Comparison of ENCODE assay signal across 15 cellular contexts in the genomic region with DNA sequence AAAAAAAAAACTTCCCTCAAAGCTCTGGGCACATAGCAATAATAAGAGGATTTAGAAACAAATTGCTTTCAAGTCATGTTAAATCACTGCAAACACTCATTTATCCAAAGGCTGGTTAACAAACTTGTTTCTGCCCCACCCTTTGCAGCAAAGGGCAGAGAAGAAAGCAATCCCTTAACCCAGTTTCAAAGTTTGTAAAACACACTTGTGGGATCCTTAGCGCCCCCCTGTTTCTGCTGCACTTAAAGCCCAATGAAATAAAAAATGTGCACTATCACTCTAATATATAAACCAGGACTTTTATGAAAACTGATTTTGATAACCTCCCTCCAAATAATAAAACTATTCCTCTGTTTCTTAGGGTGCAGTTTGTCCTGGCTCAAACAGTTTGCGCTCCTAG. TPM values are rescaled to one million over a fixed set of nuclear protein-coding genes. Genes with fewer than 3 reads are reported as not detected.
DNase-seq lines count a peak whose midpoint lies in the region; ATAC-seq, FAIRE-seq and TF ChIP-seq lines count a peak whose summit lies in the region.
"Had no signal": no experiment of that assay in that cellular context is flagged by ENCODE, and none has a peak within 500 bp of the region (broad histone marks: within the 10 kb centered on the region; RNA-seq: fewer than 3 reads in every experiment).

No MANE protein-coding gene starts in this region.

- POLR2A ChIA-PET in MCF 10A (lab: Yijun Ruan, JAX) = no interaction called here

- ATAC-seq in right cardiac atrium = no peak
- ATAC-seq: activated T-cell treated with anti-CD3 and anti-CD28 coated beads, Interleukin-2, amount 50 U/mL, for 4 hours had no signal

- peaks cover 5% of the 10 kb centered on the region for H3K9me3 Mint-ChIP-seq in MCF 10A (ENCODE audit: unreplicated experiment)
- H3K9me3 Mint-ChIP-seq: activated T-cell treated with anti-CD3 and anti-CD28 coated beads, Interleukin-2, amount 50 U/mL, for 4 hours had no signal

- intact Hi-C loops in MCF 10A (cut with micrococcal nuclease) (loop anchor here (1.0 to 5.0 kb wide), 4 partner anchors 337 to 1790 kb away; no protein-coding TSS in a partner anchor), breast epithelium (cut with DNase I; ENCODE audit: low total_unique reads) (no loop called here), vagina (cut with DNase I) (loop anchor here (5.0 kb wide), 1 partner anchor 1762 kb away; no protein-coding TSS in a partner anchor), colonic mucosa (cut with DNase I) (no loop called here), right cardiac atrium (cut with DNase I) (no loop called here)

- H3K4me3 Mint-ChIP-seq in MCF 10A (ENCODE audit: unreplicated experiment) = peak overlapping the region; percentile 77
- H3K4me3 Mint-ChIP-seq: activated T-cell treated with anti-CD3 and anti-CD28 coated beads, Interleukin-2, amount 50 U/mL, for 4 hours had no signal

- H3K9me3 ChIP-seq in breast epithelium = no peaks in the 10 kb centered on the region
- H3K9me3 ChIP-seq in mesodermal cell (ENCODE audit: control insufficient read depth, low read length) = no peaks in the 10 kb centered on the region
- H3K9me3 ChIP-seq in vagina = no peaks in the 10 kb centered on the region
- H3K9me3 ChIP-seq in colonic mucosa = no peaks in the 10 kb centered on the region
- H3K9me3 ChIP-seq in right cardiac atrium (ENCODE audit: control insufficient read depth, low read length) = no peaks in the 10 kb centered on the region
- H3K9me3 ChIP-seq: right lobe of liver, upper lobe of left lung had no signal

- DNase-seq in MCF 10A (ENCODE audit: unreplicated experiment) = no peak
- no peak for DNase-seq in breast epithelium (ENCODE audit: low spot score in 2 of 2)
- DNase-seq in caudate nucleus (lab: John Stamatoyannopoulos, UW) = peak in 10 of 61 donors; percentile 2 to 45 (median 31)
- no peak for DNase-seq in vagina (ENCODE audit: extremely low spot score in 2 of 2)
- DNase-seq in colonic mucosa = no peak
- DNase-seq in GM19239 (ENCODE audit: insufficient read length, low spot score) = no peak
- DNase-seq in right cardiac atrium = no peak
- DNase-seq: activated CD4-positive, CD25-positive, alpha-beta regulatory T cell; activated T-cell treated with anti-CD3 and anti-CD28 coated beads, Interleukin-2, amount 50 U/mL, for 4 hours; NCI-H2029; NCI-H82; right lobe of liver; upper lobe of left lung had no signal

- H3K4me3 ChIP-seq in breast epithelium = no peak overlapping the region
- H3K4me3 ChIP-seq in mesodermal cell (ENCODE audit: extremely low read depth, insufficient read depth, low read length, poor library complexity, severe bottlenecking) = peak overlapping the region; percentile 66
- H3K4me3 ChIP-seq in vagina = peak overlapping the region; percentile 42 to 55
- H3K4me3 ChIP-seq in colonic mucosa = no peak overlapping the region
- H3K4me3 ChIP-seq in right cardiac atrium (ENCODE audit: low read length) = no peak overlapping the region
- H3K4me3 ChIP-seq: right lobe of liver had no signal

- H3K4me1 Mint-ChIP-seq in MCF 10A (ENCODE audit: insufficient read depth, unreplicated experiment) = peaks cover 10% of the 10 kb centered on the region

- no TSS peak for BruUV-seq in MCF 10A (replicated peaks; lab: Mats Ljungman, UMichigan)

- no peak overlapping the region for H3K27ac Mint-ChIP-seq in MCF 10A (ENCODE audit: low read depth, unreplicated experiment)

- peaks cover 6 to 17% of the 10 kb centered on the region in 2 donors for H3K4me1 ChIP-seq in breast epithelium
- H3K4me1 ChIP-seq in mesodermal cell (ENCODE audit: control insufficient read depth, insufficient read depth, low read length, poor library complexity, severe bottlenecking) = no peaks in the 10 kb centered on the region
- peaks cover 40% of the 10 kb centered on the region for H3K4me1 ChIP-seq in vagina
- no peaks in the 10 kb centered on the region for H3K4me1 ChIP-seq in colonic mucosa
- no peaks in the 10 kb centered on the region for H3K4me1 ChIP-seq in right cardiac atrium (ENCODE audit: control insufficient read depth, insufficient read depth, low read length)

- H3K27me3 Mint-ChIP-seq in MCF 10A (ENCODE audit: insufficient read depth, unreplicated experiment) = peaks cover 30% of the 10 kb centered on the region

- no peak overlapping the region for H3K27ac ChIP-seq in breast epithelium
- peak overlapping the region; percentile 91 for H3K27ac ChIP-seq in caudate nucleus (ENCODE audit: low read depth, low read length)
- H3K27ac ChIP-seq in mesodermal cell (ENCODE audit: low read depth, low read length, severe bottlenecking) = no peak overlapping the region
- no peak overlapping the region for H3K27ac ChIP-seq in vagina
- H3K27ac ChIP-seq in colonic mucosa = no peak overlapping the region
- no peak overlapping the region for H3K27ac ChIP-seq in right cardiac atrium (ENCODE audit: low read length)
- H3K27ac ChIP-seq: right lobe of liver, upper lobe of left lung had no signal

- no peaks in the 10 kb centered on the region for H3K36me3 Mint-ChIP-seq in MCF 10A (ENCODE audit: insufficient read depth, unreplicated experiment)

- TF ChIP-seq POLR2A in breast epithelium (IDR thresholded peaks at IDR 0.05) = no peak
- TF ChIP-seq POLR2A in vagina (IDR thresholded peaks at IDR 0.05) = no peak

- CTCF ChIA-PET in MCF 10A (lab: Yijun Ruan, JAX) = interaction anchor here (0.7 to 2.0 kb wide), 13 partner anchors 9 to 1860 kb away, joined by 3 to 17 read pairs (median 6); no protein-coding TSS in a partner anchor

- WGBS in mesodermal cell (ENCODE audit: insufficient coverage in 2 of 2), 2 experiments = 33% methylated on average over 1 of the region's 2 CpGs; no CpG with 5 or more reads in 1 of the 2 experiments
- 11% methylated on average over 2 of the region's 2 CpGs for WGBS in right cardiac atrium

- H3K36me3 ChIP-seq in breast epithelium (no peaks in the 10 kb centered on the region), mesodermal cell (ENCODE audit: control insufficient read depth, insufficient read depth, low read length) (no peaks in the 10 kb centered on the region), vagina (no peaks in the 10 kb centered on the region), colonic mucosa (no peaks in the 10 kb centered on the region)
- H3K36me3 ChIP-seq: right lobe of liver, upper lobe of left lung had no signal

- no peak for TF ChIP-seq CTCF in MCF 10A (IDR thresholded peaks at IDR 0.05; ENCODE audit: unreplicated experiment)
- no peak for TF ChIP-seq CTCF in breast epithelium (IDR thresholded peaks at IDR 0.05)
- TF ChIP-seq CTCF in vagina (IDR thresholded peaks at IDR 0.05) = no peak
- TF ChIP-seq CTCF in colonic mucosa (IDR thresholded peaks at IDR 0.05) = no peak

- FAIRE-seq in GM19239 (lab: Jason Lieb, UNC) = no peak
- FAIRE-seq: H54 had no signal

- no peak overlapping the region for H3K9ac ChIP-seq in colonic mucosa (ENCODE audit: low read depth in 2 of 2, low read length in 2 of 2)

- H3K27me3 ChIP-seq in breast epithelium (peaks cover 3 to 85% of the 10 kb centered on the region in 2 donors), vagina (no peaks in the 10 kb centered on the region), colonic mucosa (peaks cover 29% of the 10 kb centered on the region), right cardiac atrium (ENCODE audit: control insufficient read depth, insufficient read depth) (no peaks in the 10 kb centered on the region)

RNA-seq across cellular contexts. Expression of a gene that starts 3.3 kb away (rescaled TPM):
- not detected in 2 replicates for total RNA-seq in MCF 10A (2022)
- under 1 TPM in 2 of 3 donors, not detected in 1; 0.33 to 0.44 TPM for total RNA-seq in breast epithelium
- 27.1 TPM for polyA plus RNA-seq in mesodermal cell (2013, experiment 1 of 2)
- polyA plus RNA-seq in mesodermal cell (2013, experiment 2 of 2) = 24.9 TPM
- total RNA-seq in vagina = 6.9 TPM
- total RNA-seq in colonic mucosa = under 1 TPM; 0.22 to 0.37 TPM
- 1 to 10 TPM; 1.1 to 2.7 (median 1.4) TPM for total RNA-seq in right cardiac atrium
- 0.63 TPM for polyA plus RNA-seq in right cardiac atrium
- total RNA-seq: activated T-cell treated with anti-CD3 and anti-CD28 coated beads, Interleukin-2, amount 50 U/mL, for 4 hours had no signal

Comparison
In these comparisons a context has a peak if more than half of its experiments do, and no peak if none do; other contexts are left out.
1. intact Hi-C loops: an anchor here in MCF 10A (1.0 to 5.0 kb wide) and vagina (5.0 kb wide); none called in breast epithelium, colonic mucosa and right cardiac atrium.
2. H3K4me3 ChIP-seq: peak in mesodermal cell (single experiment) and vagina (2 of 2); none in breast epithelium (0 of 3), colonic mucosa (single experiment) and right cardiac atrium (single experiment).